Comparison of ENCODE assay signal across 8 cellular contexts in the genomic region with DNA sequence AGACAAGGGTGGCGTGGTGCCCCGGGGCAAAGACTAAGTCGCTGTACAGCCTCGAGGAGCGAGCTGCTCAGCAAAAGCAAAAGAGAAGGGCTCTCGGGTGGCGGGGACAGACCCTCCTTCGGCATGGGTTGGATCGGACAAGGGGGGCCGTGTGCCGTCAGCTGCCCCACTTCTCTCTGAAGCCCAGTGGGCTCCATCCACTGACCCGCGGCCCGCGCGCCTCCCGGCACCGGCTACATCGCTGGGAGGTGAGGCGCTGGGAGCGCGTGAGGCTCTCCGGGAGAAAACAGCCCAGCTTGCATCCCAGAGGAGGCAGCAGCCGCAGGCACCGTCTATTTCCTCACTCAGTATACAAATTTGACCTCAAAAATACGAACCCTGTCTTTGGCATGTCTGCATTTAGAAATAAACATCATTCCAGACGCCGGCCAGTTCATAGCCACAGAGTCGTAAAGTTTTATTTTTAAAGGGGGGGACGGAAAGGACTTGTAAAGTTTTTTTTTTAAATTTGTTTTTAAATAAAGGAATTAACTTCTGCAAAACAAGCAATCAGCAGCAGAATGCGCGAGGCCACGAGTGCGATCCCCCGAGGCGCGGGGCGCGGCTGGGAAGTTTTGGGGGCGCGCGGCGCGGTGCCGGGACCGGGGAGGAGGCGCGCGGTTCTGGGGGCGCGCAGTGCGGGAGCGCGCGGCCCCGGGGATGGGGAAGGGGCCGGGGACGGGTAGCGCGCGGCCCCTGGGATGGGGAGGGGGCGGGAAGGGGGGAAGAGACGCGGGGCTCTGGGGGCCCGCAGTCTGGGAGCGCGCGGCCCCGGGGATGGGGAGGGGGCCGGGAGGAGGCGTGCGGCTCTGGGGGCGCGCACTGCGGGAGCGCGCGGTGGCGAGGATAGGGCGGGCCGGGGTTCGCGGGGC.
DNase-seq lines count a peak whose midpoint lies in the region; TF ChIP-seq lines count a peak whose summit lies in the region.

No MANE protein-coding gene starts in this region.

- H3K4me3 ChIP-seq in astrocyte of the spinal cord (ENCODE audit: low read depth, low read length): peak overlapping the region; percentile 70

- DNase-seq in NCI-H510A treated with DMSO at 0.1 percent for 48 hours (lab: John Stamatoyannopoulos, UW): peak; percentile 10
- no peak for DNase-seq in NCI-H510A (lab: John Stamatoyannopoulos, UW)
- DNase-seq in HCEC 1CT: peak; percentile 30
- peak; percentile 83 for DNase-seq in NCI-H345 (lab: John Stamatoyannopoulos, UW)
- peak; percentile 49 for DNase-seq in astrocyte of the spinal cord (ENCODE audit: low read depth, low spot score)
- DNase-seq in hypothalamus (lab: John Stamatoyannopoulos, UW): peak in 29 of 51 donors; percentile 12 to 80 (median 50)
- DNase-seq in putamen (ENCODE audit: low spot score): peak; percentile 52
- DNase-seq in GM10266 (ENCODE audit: extremely low spot score): no peak

- in situ Hi-C loops in astrocyte of the spinal cord (cut with HindIII; ENCODE audit: low sequenced_read_pairs): no loop called here

- no peak for TF ChIP-seq CTCF in astrocyte of the spinal cord (IDR thresholded peaks at IDR 0.05; ENCODE audit: low read depth, low read length)
- TF ChIP-seq CTCF in GM10266 (IDR thresholded peaks at IDR 0.05; ENCODE audit: control insufficient read depth, insufficient read depth, low read depth, missing control alignments): no peak

Comparison
In these comparisons a context has a peak if more than half of its experiments do, and no peak if none do; other contexts are left out.
1. DNase-seq: peak in NCI-H510A treated with DMSO at 0.1 percent for 48 hours (single experiment), HCEC 1CT (single experiment), NCI-H345 (single experiment), astrocyte of the spinal cord (single experiment), hypothalamus (29 of 51) and putamen (single experiment); none in NCI-H510A (single experiment) and GM10266 (single experiment).